Comparison of ENCODE assay signal across 27 cellular contexts in the genomic region with DNA sequence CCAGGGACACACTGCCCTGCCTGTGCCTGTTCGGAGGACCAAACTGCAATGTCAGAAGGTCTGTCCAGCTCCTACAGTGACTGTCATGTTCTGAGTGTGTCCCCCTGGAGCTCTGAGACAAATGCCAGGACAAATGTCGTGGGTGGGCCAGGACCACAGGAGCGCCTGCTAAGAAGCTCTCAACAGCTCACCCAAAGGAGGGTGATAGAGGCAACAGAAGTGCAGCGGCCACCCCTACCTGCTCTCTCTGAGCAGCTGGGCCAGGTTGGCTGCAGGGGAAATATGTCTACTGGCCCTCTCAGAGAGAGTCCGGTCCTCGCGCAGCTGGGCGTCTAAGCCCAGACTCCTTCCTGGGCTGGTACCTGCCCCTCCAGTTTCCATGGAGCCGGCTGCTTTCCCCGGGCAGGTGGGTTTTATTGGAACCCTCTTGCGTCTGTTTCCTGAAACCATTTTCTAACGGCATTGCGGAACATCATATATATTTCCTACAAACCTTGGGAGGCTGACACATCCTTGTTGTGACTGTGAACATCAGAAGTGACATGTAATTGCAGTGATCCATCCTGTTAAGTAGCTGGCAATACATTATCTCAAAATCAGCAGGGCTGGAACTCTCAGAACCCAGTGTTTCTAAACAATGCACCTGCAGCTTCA.
"Had no signal": no experiment of that assay in that cellular context is flagged by ENCODE, and none has a peak within 500 bp of the region (broad histone marks: within the 10 kb centered on the region; RNA-seq: fewer than 3 reads in every experiment).

No MANE protein-coding gene starts in this region.

- H3K36me3 ChIP-seq: esophagus squamous epithelium, heart right ventricle, left lung, lower lobe of right lung, pancreas, transverse colon had no signal

- H3K27me3 Mint-ChIP-seq: activated CD4-positive, alpha-beta memory T cell treated with anti-CD3 and anti-CD28 coated beads, Interleukin-2, amount 10 ng/mL, durations not matched to agents 7 days and 5 days; activated CD4-positive, alpha-beta T cell treated with anti-CD3 and anti-CD28 coated beads, Interleukin-2, amount 10 ng/mL, durations not matched to agents 7 days and 5 days had no signal

- DNase-seq: activated CD4-positive, alpha-beta memory T cell treated with anti-CD3 and anti-CD28 coated beads, Interleukin-2, amount 10 ng/mL, durations not matched to agents 7 days and 5 days; activated CD4-positive, alpha-beta T cell treated with anti-CD3 and anti-CD28 coated beads, Interleukin-2, amount 10 ng/mL, durations not matched to agents 7 days and 5 days; activated CD4-positive, CD25-positive, alpha-beta regulatory T cell treated with anti-CD3 and anti-CD28 coated beads, Interleukin-2, amount 50 U/mL, for 72 hours; activated CD8-positive, alpha-beta memory T cell treated with anti-CD3 and anti-CD28 coated beads, Interleukin-2, amount 50 U/mL, for 48 hours; activated naive CD8-positive, alpha-beta T cell treated with anti-CD3 and anti-CD28 coated beads, Interleukin-2, amount 50 U/mL, for 24 hours; activated T-cell treated with anti-CD3 and anti-CD28 coated beads, Interleukin-2, amount 50 U/mL, for 24 hours; amygdala; effector CD8-positive, alpha-beta T cell; esophagus squamous epithelium; foreskin melanocyte; heart right ventricle; lower lobe of right lung; mesendoderm; pancreas; right cardiac atrium; stimulated activated CD4-positive, alpha-beta T cell treated with anti-CD3 and anti-CD28 coated beads, Interleukin-2, amount 100 ng/mL, for 48 hours; stimulated activated naive CD4-positive, alpha-beta T cell treated with Interleukin-2 at 50 U/mL for 16 hours; SW 1271; T-helper 17 cell; T1000; testis; transverse colon had no signal

- H3K27ac Mint-ChIP-seq: activated CD4-positive, alpha-beta memory T cell treated with anti-CD3 and anti-CD28 coated beads, Interleukin-2, amount 10 ng/mL, durations not matched to agents 7 days and 5 days; activated CD4-positive, alpha-beta T cell treated with anti-CD3 and anti-CD28 coated beads, Interleukin-2, amount 10 ng/mL, durations not matched to agents 7 days and 5 days; activated naive CD4-positive, alpha-beta T cell treated with anti-CD3 and anti-CD28 coated beads, Interleukin-2, amount 50 U/mL, for 24 hours; activated naive CD8-positive, alpha-beta T cell treated with anti-CD3 and anti-CD28 coated beads, Interleukin-2, amount 50 U/mL, for 24 hours; activated T-cell treated with anti-CD3 and anti-CD28 coated beads, Interleukin-2, amount 50 U/mL, for 24 hours; nephron; T-helper 17 cell had no signal

- H3K27ac ChIP-seq: epithelial cell of prostate, esophagus squamous epithelium, heart right ventricle, left lung, lower lobe of right lung, pancreas, testis, transverse colon had no signal

- H3K36me3 Mint-ChIP-seq: activated naive CD4-positive, alpha-beta T cell treated with anti-CD3 and anti-CD28 coated beads, Interleukin-2, amount 50 U/mL, for 24 hours had no signal

- H3K9me3 Mint-ChIP-seq: activated CD4-positive, alpha-beta memory T cell treated with anti-CD3 and anti-CD28 coated beads, Interleukin-2, amount 10 ng/mL, durations not matched to agents 7 days and 5 days; activated CD4-positive, alpha-beta T cell treated with anti-CD3 and anti-CD28 coated beads, Interleukin-2, amount 10 ng/mL, durations not matched to agents 7 days and 5 days; activated naive CD4-positive, alpha-beta T cell treated with anti-CD3 and anti-CD28 coated beads, Interleukin-2, amount 50 U/mL, for 24 hours; activated naive CD8-positive, alpha-beta T cell treated with anti-CD3 and anti-CD28 coated beads, Interleukin-2, amount 50 U/mL, for 24 hours; activated T-cell treated with anti-CD3 and anti-CD28 coated beads, Interleukin-2, amount 50 U/mL, for 24 hours; central memory CD8-positive, alpha-beta T cell; nephron had no signal

- H3K4me1 Mint-ChIP-seq: activated CD4-positive, alpha-beta memory T cell treated with anti-CD3 and anti-CD28 coated beads, Interleukin-2, amount 10 ng/mL, durations not matched to agents 7 days and 5 days; activated CD4-positive, alpha-beta T cell treated with anti-CD3 and anti-CD28 coated beads, Interleukin-2, amount 10 ng/mL, durations not matched to agents 7 days and 5 days; activated naive CD4-positive, alpha-beta T cell treated with anti-CD3 and anti-CD28 coated beads, Interleukin-2, amount 50 U/mL, for 24 hours; activated naive CD8-positive, alpha-beta T cell treated with anti-CD3 and anti-CD28 coated beads, Interleukin-2, amount 50 U/mL, for 24 hours; central memory CD8-positive, alpha-beta T cell; nephron had no signal

- H3K4me1 ChIP-seq: esophagus squamous epithelium, heart right ventricle, left lung, lower lobe of right lung, pancreas, testis, transverse colon had no signal

- H3K4me3 Mint-ChIP-seq: activated CD4-positive, alpha-beta memory T cell treated with anti-CD3 and anti-CD28 coated beads, Interleukin-2, amount 10 ng/mL, durations not matched to agents 7 days and 5 days; activated CD4-positive, alpha-beta T cell treated with anti-CD3 and anti-CD28 coated beads, Interleukin-2, amount 10 ng/mL, durations not matched to agents 7 days and 5 days; activated naive CD4-positive, alpha-beta T cell treated with anti-CD3 and anti-CD28 coated beads, Interleukin-2, amount 50 U/mL, for 24 hours; activated naive CD8-positive, alpha-beta T cell treated with anti-CD3 and anti-CD28 coated beads, Interleukin-2, amount 50 U/mL, for 24 hours; activated T-cell treated with anti-CD3 and anti-CD28 coated beads, Interleukin-2, amount 50 U/mL, for 24 hours; central memory CD8-positive, alpha-beta T cell; nephron; T-helper 17 cell had no signal

- H3K9me3 ChIP-seq: esophagus squamous epithelium, heart right ventricle, left lung, lower lobe of right lung, pancreas, testis, transverse colon had no signal

- H3K4me3 ChIP-seq: esophagus squamous epithelium, heart right ventricle, left lung, lower lobe of right lung, pancreas, testis, transverse colon had no signal

- ATAC-seq: activated naive CD8-positive, alpha-beta T cell treated with anti-CD3 and anti-CD28 coated beads, Interleukin-2, amount 50 U/mL, for 24 hours; heart right ventricle; left lung; lower lobe of right lung; pancreas; right cardiac atrium; T-helper 17 cell had no signal

- H3K27me3 ChIP-seq: pancreas, testis, transverse colon had no signal
